14 cellular contexts compared by ENCODE assay signal in genomic region chr22:20578707-20579106, GRCh38.
"Had no signal": no experiment of that assay in that cellular context is flagged by ENCODE, and none has a peak within 500 bp of the region (broad histone marks: within the 10 kb centered on the region; RNA-seq: fewer than 3 reads in every experiment).

No MANE protein-coding gene starts in this region.

- ATAC-seq: gastroesophageal sphincter had no signal

- H3K27me3 ChIP-seq: gastroesophageal sphincter, hepatocyte, right atrium auricular region, transverse colon had no signal

- H3K4me3 Mint-ChIP-seq: activated CD4-positive, alpha-beta T cell treated with anti-CD3 and anti-CD28 coated beads, Interleukin-2, amount 10 ng/mL, durations not matched to agents 7 days and 5 days; T-helper 1 cell treated with Interleukin-12 subunit alpha and Interleukin-12 subunit beta and Interleukin-4 antibody, amounts not matched to agents 30 μg/mL and 1 μg/mL, for 36 hours had no signal

- H3K27ac ChIP-seq: epithelial cell of prostate, gastroesophageal sphincter, hepatocyte, right atrium auricular region, transverse colon had no signal

- H3K9me3 Mint-ChIP-seq: activated CD4-positive, alpha-beta T cell treated with anti-CD3 and anti-CD28 coated beads, Interleukin-2, amount 10 ng/mL, durations not matched to agents 7 days and 5 days; activated T-helper 2 cell treated with anti-CD3 and anti-CD28 coated beads, Interferon-gamma antibody, Interleukin-2, Interleukin-4, amounts not matched to agents 10 μg/mL and 5 μg/mL and 100 μg/mL, durations not matched to agents 14 hours and 24 hours and 36 hours; T-helper 1 cell treated with Interleukin-12 subunit alpha and Interleukin-12 subunit beta and Interleukin-4 antibody, amounts not matched to agents 30 μg/mL and 1 μg/mL, for 36 hours had no signal

- DNase-seq: activated CD4-positive, alpha-beta T cell treated with anti-CD3 and anti-CD28 coated beads, Interleukin-2, amount 10 ng/mL, durations not matched to agents 7 days and 5 days; activated CD4-positive, CD25-positive, alpha-beta regulatory T cell; activated CD8-positive, alpha-beta memory T cell treated with anti-CD3 and anti-CD28 coated beads for 24 hours; cortex of kidney; effector memory CD4-positive, alpha-beta T cell; kidney glomerular epithelial cell; small intestine; transverse colon had no signal

- H3K9me3 ChIP-seq: gastroesophageal sphincter, right atrium auricular region, transverse colon had no signal

- H3K4me3 ChIP-seq: gastroesophageal sphincter, hepatocyte, right atrium auricular region, transverse colon had no signal

- H3K27me3 Mint-ChIP-seq: activated CD4-positive, alpha-beta T cell treated with anti-CD3 and anti-CD28 coated beads, Interleukin-2, amount 10 ng/mL, durations not matched to agents 7 days and 5 days had no signal

- H3K27ac Mint-ChIP-seq: activated T-helper 2 cell treated with anti-CD3 and anti-CD28 coated beads, Interferon-gamma antibody, Interleukin-2, Interleukin-4, amounts not matched to agents 10 μg/mL and 5 μg/mL and 100 μg/mL, durations not matched to agents 14 hours and 24 hours and 36 hours; T-helper 1 cell treated with Interleukin-12 subunit alpha and Interleukin-12 subunit beta and Interleukin-4 antibody, amounts not matched to agents 30 μg/mL and 1 μg/mL, for 36 hours had no signal
